ENCODE assay signal across 29 cellular contexts in the genomic region with DNA sequence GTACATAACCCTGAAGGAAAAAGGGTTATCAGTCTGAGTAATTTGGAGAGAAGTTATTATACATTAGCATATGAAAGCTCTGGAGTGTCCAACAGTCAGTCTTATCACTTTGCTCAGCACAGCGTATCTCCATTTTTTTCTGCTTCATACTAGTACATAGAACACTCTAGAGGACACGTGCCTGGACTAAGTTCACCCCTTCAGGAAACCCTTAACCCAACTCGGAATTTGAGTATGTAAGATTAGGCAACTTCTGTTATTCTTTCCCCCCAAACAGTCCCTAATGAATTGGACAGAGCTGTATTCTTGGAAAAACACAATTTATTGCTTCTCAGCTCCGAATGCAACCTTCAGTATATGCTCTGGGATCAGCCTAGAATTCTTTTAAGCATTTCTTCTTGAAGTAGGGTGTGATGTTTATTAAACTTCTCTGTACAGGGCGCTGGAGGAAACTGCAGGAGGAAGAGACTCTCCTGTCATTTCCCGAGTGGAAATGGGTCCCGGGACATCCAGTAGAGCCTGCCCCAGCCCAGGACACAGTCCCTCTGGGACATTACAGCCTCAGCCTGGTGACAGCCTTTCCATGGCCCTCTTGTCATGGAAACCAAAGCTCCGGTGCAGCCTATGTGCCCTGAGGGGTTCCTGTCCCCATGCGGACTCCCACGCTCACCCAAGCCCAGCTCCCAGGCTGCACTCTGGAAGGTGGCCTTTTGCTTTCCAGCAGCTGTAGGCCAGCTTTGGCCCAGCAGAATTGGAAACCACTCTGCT. TPM values are rescaled to one million over a fixed set of nuclear protein-coding genes. Genes with fewer than 3 reads are reported as not detected.
DNase-seq lines count a peak whose midpoint lies in the region; ATAC-seq, FAIRE-seq and TF ChIP-seq lines count a peak whose summit lies in the region.
"Had no signal": no experiment of that assay in that cellular context is flagged by ENCODE, and none has a peak within 500 bp of the region (broad histone marks: within the 10 kb centered on the region; RNA-seq: fewer than 3 reads in every experiment).

No MANE protein-coding gene starts in this region.

- H3K9ac ChIP-seq in BLaER1 (no peak overlapping the region), HepG2 (ENCODE audit: insufficient read depth, low read depth, low read length) (no peak overlapping the region)
- H3K9ac ChIP-seq: GM23248 had no signal

- H3K79me2 ChIP-seq in HepG2 (ENCODE audit: insufficient read depth, low read length) = no peaks in the 10 kb centered on the region
- H3K79me2 ChIP-seq: hepatocyte had no signal

- ATAC-seq in gastroesophageal sphincter (peak; percentile 72), HepG2 (0 out of 3 replicates have a peak, but pooled peaks have one; percentile 35), GM18907 (IDR thresholded peaks at IDR 0.05; ENCODE audit: unreplicated experiment) (no peak)
- ATAC-seq: A549; activated CD8-positive, alpha-beta T cell treated with anti-CD3 and anti-CD28 coated beads, Interleukin-2, amount 10 ng/mL, durations not matched to agents 7 days and 5 days; naive thymus-derived CD8-positive, alpha-beta T cell; stimulated activated memory B cell treated with anti-CD40 and anti-IgM and Interleukin-4, amounts not matched to agents 10 μg/mL and 1 μg/mL and 100 μg/mL, for 72 hours had no signal

- 43 to 71% methylated on average over 5 to 10 of the region's 10 CpGs for WGBS in gastroesophageal sphincter (ENCODE audit: low coverage in 1 of 2), 2 donors
- WGBS in HepG2 (ENCODE audit: low lambda C conversion rate) = 34% methylated on average over 7 of the region's 10 CpGs

- CTCF ChIA-PET in HepG2 (lab: Yijun Ruan, JAX; ENCODE audit: low intra/inter-chr PET ratio, low total read pairs) = no interaction called here

- no peaks in the 10 kb centered on the region for H3K36me3 ChIP-seq in BLaER1
- no peaks in the 10 kb centered on the region for H3K36me3 ChIP-seq in gastroesophageal sphincter
- H3K36me3 ChIP-seq in HepG2 (replicated peaks in 1 of 2; ENCODE audit: control insufficient read depth in 1 of 2, insufficient read depth in 2 of 2, low read length in 2 of 2) = no peaks in the 10 kb centered on the region
- H3K36me3 ChIP-seq: adrenal gland, breast epithelium, transverse colon had no signal

- FAIRE-seq in HepG2 (lab: Jason Lieb, UNC) = no peak
- FAIRE-seq: A549, GM12891, HTR-8/SVneo, islet of Langerhans, small intestine had no signal

- H3K27me3 ChIP-seq in BLaER1 (no peaks in the 10 kb centered on the region), gastroesophageal sphincter (no peaks in the 10 kb centered on the region), HepG2 (ENCODE audit: control insufficient read depth in 1 of 2, insufficient read depth in 2 of 2, low read length in 2 of 2) (peaks cover 0 to 2% of the 10 kb centered on the region in 2 experiments; a peak in 1 of 5 replicates)
- H3K27me3 ChIP-seq: adrenal gland, breast epithelium, hepatocyte, transverse colon had no signal

- H3K4me1 ChIP-seq in BLaER1 (peaks cover 13% of the 10 kb centered on the region), gastroesophageal sphincter (peaks cover 0 to 9% (median 0%) of the 10 kb centered on the region in 3 donors), HepG2 (ENCODE audit: insufficient read depth, low read length) (peaks cover 22% of the 10 kb centered on the region)
- H3K4me1 ChIP-seq: adrenal gland, breast epithelium, transverse colon had no signal

- in situ Hi-C loops in HepG2 (cut with HindIII; ENCODE audit: extremely low pct_ligation_motif_present, low pct_unique_long_range_greater_than_20kb) = loop anchor here (25.0 kb wide), 1 partner anchor 461 kb away; no protein-coding TSS in a partner anchor
- in situ Hi-C loops in GM13976 (cut with MboI; ENCODE audit: low sequenced_read_pairs, unreplicated experiment) = no loop called here

- intact Hi-C loops in HepG2 (cut with micrococcal nuclease; ENCODE audit: unreplicated experiment) = no loop called here

- no peak overlapping the region for H2AFZ ChIP-seq in HepG2 (ENCODE audit: low read length)
- H2AFZ ChIP-seq: GM23248, hepatocyte had no signal

- DNase-seq in HepG2 (ENCODE audit: low spot score) = no peak
- DNase-seq in skeletal muscle cell (ENCODE audit: low read depth) = peak; percentile 75
- no peak for DNase-seq in GM13976 (ENCODE audit: low spot score)
- no peak for DNase-seq in NCI-H510A (lab: John Stamatoyannopoulos, UW)
- DNase-seq in foreskin fibroblast = no peak
- DNase-seq: activated CD8-positive, alpha-beta T cell treated with anti-CD3 and anti-CD28 coated beads, Interleukin-2, amount 10 ng/mL, durations not matched to agents 7 days and 5 days; activated T-cell treated with anti-CD3 and anti-CD28 coated beads, Interleukin-2, amount 50 U/mL, for 1 hour; COR-L47; cortex of kidney; DMS79; GM23248; naive thymus-derived CD8-positive, alpha-beta T cell; NCI-H2029; NCI-H226; small intestine; stimulated activated CD4-positive, alpha-beta T cell treated with anti-CD3 and anti-CD28 coated beads, Interleukin-2, amount 100 ng/mL, for 24 hours; T1000; transverse colon had no signal

- BruUV-seq in HepG2 (replicated peaks; lab: Mats Ljungman, UMichigan) = no TSS peak

- TF ChIP-seq CTCF in gastroesophageal sphincter (IDR thresholded peaks at IDR 0.05) = no peak
- TF ChIP-seq CTCF in HepG2 (CRISPR knock-in tag; IDR thresholded peaks at IDR 0.05) = no peak
- no peak for TF ChIP-seq CTCF in GM13976 (IDR thresholded peaks at IDR 0.05; ENCODE audit: borderline replicate concordance, control extremely low read depth, extremely low read depth, insufficient read depth, missing control alignments)
- TF ChIP-seq CTCF in foreskin fibroblast (IDR thresholded peaks at IDR 0.05; ENCODE audit: low read depth, low read length) = no peak

- H3K9me3 ChIP-seq in BLaER1 (no peaks in the 10 kb centered on the region), gastroesophageal sphincter (no peaks in the 10 kb centered on the region), HepG2 (ENCODE audit: low read length) (no peaks in the 10 kb centered on the region)
- H3K9me3 ChIP-seq: A549, adrenal gland, breast epithelium, transverse colon had no signal

- peak overlapping the region; percentile 3; the same call in 1 of the 2 replicates for H3K4me2 ChIP-seq in BLaER1
- H3K4me2 ChIP-seq in HepG2 (ENCODE audit: low read depth, low read length) = no peak overlapping the region
- H3K4me2 ChIP-seq: A549, hepatocyte had no signal

- no peak overlapping the region for H3K4me3 ChIP-seq in BLaER1
- H3K4me3 ChIP-seq in gastroesophageal sphincter = no peak overlapping the region
- H3K4me3 ChIP-seq in HepG2 (replicated peaks in 1 of 3; ENCODE audit: insufficient read depth in 1 of 3, low read depth in 2 of 3, low read length in 3 of 3) = no peak overlapping the region
- H3K4me3 ChIP-seq in skeletal muscle cell (ENCODE audit: low read depth, low read length) = no peak overlapping the region
- H3K4me3 ChIP-seq in foreskin fibroblast (ENCODE audit: low read depth in 1 of 2, low read length in 2 of 2) = no peak overlapping the region
- H3K4me3 ChIP-seq: A549, adrenal gland, breast epithelium, GM23248, hepatocyte, transverse colon had no signal

- POLR2A ChIA-PET in HepG2 (lab: Yijun Ruan, JAX) = interaction anchor here (1.2 kb wide), 1 partner anchor 10 kb away, joined by 3 read pairs; no protein-coding TSS in a partner anchor

- no peak for TF ChIP-seq RAD21 in HepG2 (CRISPR knock-in tag; IDR thresholded peaks at IDR 0.05)

- TF ChIP-seq EP300 in gastroesophageal sphincter (IDR thresholded peaks at IDR 0.05) (no peak), HepG2 (IDR thresholded peaks at IDR 0.05; ENCODE audit: low read depth in 2 of 2, low read length in 2 of 2) (no peak), HepG2 (CRISPR knock-in tag; IDR thresholded peaks at IDR 0.05; ENCODE audit: borderline replicate concordance) (no peak)

- TF ChIP-seq POLR2A in gastroesophageal sphincter (IDR thresholded peaks at IDR 0.05) = no peak
- no peak for TF ChIP-seq POLR2A in HepG2 (IDR thresholded peaks at IDR 0.05; ENCODE audit: insufficient read depth in 1 of 2, low read depth in 2 of 2, low read length in 2 of 2)

- H4K20me1 ChIP-seq in BLaER1 (no peaks in the 10 kb centered on the region), HepG2 (ENCODE audit: insufficient read depth, low read length) (no peaks in the 10 kb centered on the region)

- H3K27ac ChIP-seq in BLaER1 (no peak overlapping the region), gastroesophageal sphincter (peak overlapping the region in 1 of 4 donors; percentile 26), HepG2 (ENCODE audit: extremely low read length, insufficient read depth, low read length) (no peak overlapping the region)
- H3K27ac ChIP-seq: A549, GM23248, hepatocyte, transverse colon had no signal

TF ChIP-seq in HepG2, 621 proteins besides CTCF, POLR2A, EP300 and RAD21 (continues in another document):
- TF ChIP-seq HOXA3 (CRISPR knock-in tag; IDR thresholded peaks at IDR 0.05) = no peak
- TF ChIP-seq MYC (CRISPR knock-in tag; IDR thresholded peaks at IDR 0.05; ENCODE audit: borderline replicate concordance) = no peak
- no peak for TF ChIP-seq ZNF780A (CRISPR knock-in tag; IDR thresholded peaks at IDR 0.05)
- TF ChIP-seq ZNF17 (CRISPR knock-in tag; IDR thresholded peaks at IDR 0.05) = no peak
- no peak for TF ChIP-seq NR2F1 (CRISPR knock-in tag; IDR thresholded peaks at IDR 0.05)

RNA-seq across cellular contexts. Expression of a gene that starts 37.3 kb away (rescaled TPM):
- total RNA-seq in gastroesophageal sphincter (1 to 10 TPM; 1.2 to 3.1 (median 1.6) TPM), HepG2 (2016; rRNA removed; fragmentation: Illumina TruSeq; extraction: Trizol) (6.6 and 8.9 TPM in 2 replicates)
- 7.3 and 8.5 TPM in 2 replicates for total RNA-seq in HepG2 (2016; cell fraction: cytosol; rRNA removed; fragmentation: Illumina TruSeq; extraction: Trizol; ENCODE audit: low read depth)
- 6.3 and 8.6 TPM in 2 replicates for total RNA-seq in HepG2 (2016; cell fraction: insoluble cytoplasmic fraction; rRNA removed; fragmentation: Illumina TruSeq; extraction: Trizol)
- 8.6 and 9.8 TPM in 2 replicates for total RNA-seq in HepG2 (2016; cell fraction: membrane; rRNA removed; fragmentation: Illumina TruSeq; extraction: Trizol)
- 8.5 TPM in 2 replicates for total RNA-seq in HepG2 (2016; cell fraction: nucleus; rRNA removed; fragmentation: Illumina TruSeq; extraction: Trizol)
- polyA plus RNA-seq in HepG2 (2011; rRNA removed) = 15.2 and 15.8 TPM in 2 replicates
- polyA plus RNA-seq in HepG2 (2011; cell fraction: cytosol; rRNA removed) = 18.1 and 20.5 TPM in 2 replicates
- polyA plus RNA-seq in HepG2 (2011; cell fraction: nucleus; rRNA removed) = 9.4 and 10.5 TPM in 2 replicates
- polyA plus RNA-seq in HepG2 (2012) = 13.2 and 15.0 TPM in 2 replicates
- polyA plus RNA-seq in HepG2 (2016; cell fraction: cytosol; fragmentation: Illumina TruSeq; extraction: Trizol; ENCODE audit: low read depth) = 7.0 and 9.1 TPM in 2 replicates
- 16.9 and 18.0 TPM in 2 replicates for polyA plus RNA-seq in HepG2 (2016; cell fraction: insoluble cytoplasmic fraction; fragmentation: Illumina TruSeq; extraction: Trizol; ENCODE audit: low read depth)
- 11.2 and 14.1 TPM in 2 replicates for polyA plus RNA-seq in HepG2 (2016; cell fraction: membrane; fragmentation: Illumina TruSeq; extraction: Trizol; ENCODE audit: low read depth)
- polyA plus RNA-seq in HepG2 (2016; cell fraction: nucleus; fragmentation: Illumina TruSeq; extraction: Trizol; ENCODE audit: insufficient read depth, low read depth) = 26.6 and 27.7 TPM in 2 replicates
- 18.5 TPM in 1 of 2 replicates, not detected in the other for polyA minus RNA-seq in HepG2 (2011; rRNA and poly(A)+ RNA removed; ENCODE audit: low replicate concordance)
- polyA minus RNA-seq in HepG2 (2011; cell fraction: cytosol; rRNA and poly(A)+ RNA removed) = 7.0 and 9.0 TPM in 2 replicates
- polyA minus RNA-seq in HepG2 (2011; cell fraction: nucleus; rRNA and poly(A)+ RNA removed) = 3.2 and 4.0 TPM in 2 replicates
- total RNA-seq: GM23248 had no signal
- polyA plus RNA-seq: GM23248 had no signal
